In genomic region chr19:45271709-45272108, GRCh38 we compare ENCODE assay signal across 28 cellular contexts. TPM values are rescaled to one million over a fixed set of nuclear protein-coding genes. Genes with fewer than 3 reads are reported as not detected.
"Had no signal": no experiment of that assay in that cellular context is flagged by ENCODE, and none has a peak within 500 bp of the region (broad histone marks: within the 10 kb centered on the region; RNA-seq: fewer than 3 reads in every experiment).

No MANE protein-coding gene starts in this region.

- H3K27me3 ChIP-seq: dorsolateral prefrontal cortex, esophagus muscularis mucosa, foreskin keratinocyte, gastroesophageal sphincter, spleen, testis, tibial artery had no signal

- FAIRE-seq: colon, keratinocyte had no signal

- ATAC-seq: foreskin keratinocyte; gastroesophageal sphincter; mucosa of descending colon; natural killer cell treated with Interleukin-12 subunit alpha and Interleukin-12 subunit beta and Interleukin-15 and Interleukin-18, amount 100 ng/mL, for 72 hours; psoas muscle; right cardiac atrium; stimulated activated memory B cell treated with anti-CD40 and anti-IgM and Interleukin-4, amounts not matched to agents 10 μg/mL and 1 μg/mL and 100 μg/mL, for 72 hours; stimulated activated naive CD8-positive, alpha-beta T cell treated with anti-CD3 and anti-CD28 coated beads, Interleukin-15, Interleukin-2, amounts not matched to agents 100 U/mL and 50 U/mL, for 24 hours had no signal

- DNase-seq: dorsolateral prefrontal cortex; effector CD4-positive, alpha-beta T cell; foreskin keratinocyte; hypothalamus; mesenchymal stem cell; mucosa of descending colon; naive B cell; psoas muscle; right cardiac atrium; spleen; stimulated activated CD4-positive, alpha-beta T cell treated with anti-CD3 and anti-CD28 coated beads, Interleukin-4, amount 100 ng/mL, for 4 hours; stimulated activated naive CD8-positive, alpha-beta T cell treated with anti-CD3 and anti-CD28 coated beads, Interleukin-15, Interleukin-2, amounts not matched to agents 100 U/mL and 50 U/mL, for 24 hours; substantia nigra; testis; tibial artery had no signal

- H3K4me3 ChIP-seq: dorsolateral prefrontal cortex, esophagus muscularis mucosa, gastroesophageal sphincter, mucosa of descending colon, psoas muscle, skin epidermis, spleen, testis, tibial artery had no signal

- H3K4me1 ChIP-seq: esophagus muscularis mucosa, foreskin keratinocyte, gastroesophageal sphincter, psoas muscle, tibial artery had no signal

- H3K27ac ChIP-seq: dorsolateral prefrontal cortex, epithelial cell of prostate, esophagus muscularis mucosa, foreskin keratinocyte, gastroesophageal sphincter, psoas muscle, skin epidermis, spleen, testis, tibial artery had no signal

- H3K9me3 ChIP-seq: esophagus muscularis mucosa, gastroesophageal sphincter, mucosa of descending colon, psoas muscle, spleen, testis, tibial artery had no signal

RNA-seq across cellular contexts. Expression of gene EXOC3L2, which starts 26.5 kb away (rescaled TPM):
- total RNA-seq: fibroblast of lung; natural killer cell treated with Interleukin-12 subunit alpha and Interleukin-12 subunit beta and Interleukin-15 and Interleukin-18, amount 100 ng/mL, for 72 hours; renal cortical epithelial cell had no signal
- polyA plus RNA-seq: fibroblast of lung had no signal

RNA-seq across cellular contexts. Expression of gene CKM, which starts 51.0 kb away (rescaled TPM):
- total RNA-seq: fibroblast of lung, foreskin keratinocyte, mesothelial cell of epicardium, neural crest cell, osteocyte, renal cortical epithelial cell had no signal
- polyA plus RNA-seq: fibroblast of lung, foreskin keratinocyte, keratinocyte had no signal
